In genomic region chr16:11800385-11800718, GRCh38 we compare ENCODE assay signal across 11 cellular contexts. TPM values are rescaled to one million over a fixed set of nuclear protein-coding genes. Genes with fewer than 3 reads are reported as not detected.
DNase-seq lines count a peak whose midpoint lies in the region; ATAC-seq and TF ChIP-seq lines count a peak whose summit lies in the region.
"Had no signal": no experiment of that assay in that cellular context is flagged by ENCODE, and none has a peak within 500 bp of the region (broad histone marks: within the 10 kb centered on the region; RNA-seq: fewer than 3 reads in every experiment).

No MANE protein-coding gene starts in this region.

- no peak for TF ChIP-seq CTCF in GM12864 (IDR thresholded peaks at IDR 0.05; ENCODE audit: low read depth, low read length, missing control alignments)

- peak overlapping the region; percentile 99 for H3K27ac Mint-ChIP-seq in T-helper 17 cell
- peak overlapping the region; percentile 99 for H3K27ac Mint-ChIP-seq in memory B cell

- peaks cover 38% of the 10 kb centered on the region for H3K4me1 Mint-ChIP-seq in T-helper 17 cell
- H3K4me1 Mint-ChIP-seq in memory B cell = peaks cover 35% of the 10 kb centered on the region

- H3K4me3 Mint-ChIP-seq in T-helper 17 cell (peak overlapping the region; percentile 31), memory B cell (peak overlapping the region; percentile 60)

- no peaks in the 10 kb centered on the region for H3K9me3 Mint-ChIP-seq in memory B cell

- ATAC-seq in T-helper 17 cell (no peak), memory B cell (ENCODE audit: low read depth) (no peak)
- ATAC-seq: HCT116 had no signal

- H3K27me3 Mint-ChIP-seq in T-helper 17 cell = no peaks in the 10 kb centered on the region
- H3K27me3 Mint-ChIP-seq in memory B cell = no peaks in the 10 kb centered on the region

- no peaks in the 10 kb centered on the region for H3K9me3 ChIP-seq in T-helper 17 cell (ENCODE audit: control insufficient read depth, low read length, poor library complexity, severe bottlenecking)

- peak; percentile 45 for DNase-seq in Ammon's horn (ENCODE audit: low spot score)
- DNase-seq in GM12864 (ENCODE audit: low read depth) = no peak
- DNase-seq in T-helper 17 cell = no peak
- DNase-seq in memory B cell (ENCODE audit: low spot score in 2 of 2) = no peak
- no peak for DNase-seq in NCI-H774 (lab: John Stamatoyannopoulos, UW)
- DNase-seq in NCI-H1436 (lab: John Stamatoyannopoulos, UW) = no peak
- DNase-seq in LoVo (ENCODE audit: low spot score) = no peak
- DNase-seq in DMS 273 treated with DMSO at 0.1 percent for 48 hours (lab: John Stamatoyannopoulos, UW) = no peak
- DNase-seq: activated gamma-delta T cell, NCI-H748 treated with DMSO at 0.1 percent for 48 hours had no signal

- H3K36me3 Mint-ChIP-seq in T-helper 17 cell (ENCODE audit: low read depth) (no peaks in the 10 kb centered on the region), memory B cell (no peaks in the 10 kb centered on the region)

- H3K4me3 ChIP-seq in GM12864 (ENCODE audit: low read depth, low read length) = peak overlapping the region; percentile 66

RNA-seq across cellular contexts. Expression of gene ZC3H7A, which starts 3.3 kb away (rescaled TPM):
- 100 to 1,000 TPM; 111 to 117 TPM for total RNA-seq in T-helper 17 cell

RNA-seq across cellular contexts. Expression of gene RSL1D1, which starts 51.0 kb away (rescaled TPM):
- total RNA-seq in T-helper 17 cell = 100 to 1,000 TPM; 159 to 186 TPM

RNA-seq across cellular contexts. Expression of gene TXNDC11, which starts 57.7 kb away (rescaled TPM):
- 100 to 1,000 TPM in 1 of 2 donors, 10 to 100 TPM in 1; 87.5 to 103 TPM for total RNA-seq in T-helper 17 cell
